In genomic region chr6:15507746-15508145, GRCh38 we compare ENCODE assay signal across 1 cellular context.
TF ChIP-seq lines count a peak whose summit lies in the region.

No MANE protein-coding gene starts in this region.

TF ChIP-seq in H1, 55 proteins besides CTCF, POLR2A, EP300 and RAD21 (continued from another document):
- TF ChIP-seq SIN3A (conservative IDR thresholded peaks at IDR 0.05 in 1 of 2, IDR thresholded peaks at IDR 0.05 in 1 of 2; ENCODE audit: low read depth in 1 of 2, low read length in 2 of 2) (no peak), JUND (IDR thresholded peaks at IDR 0.05; ENCODE audit: low read length) (no peak), NANOG (IDR thresholded peaks at IDR 0.05; ENCODE audit: insufficient read depth, low read depth, low read length, poor library complexity, severe bottlenecking) (no peak), GABPA (IDR thresholded peaks at IDR 0.05; ENCODE audit: borderline replicate concordance, insufficient read depth, low read length) (no peak), KDM1A (IDR thresholded peaks at IDR 0.05; ENCODE audit: borderline replicate concordance, low read length) (no peak)
